Comparison of ENCODE assay signal across 20 cellular contexts in genomic region chr3:130733236-130733884, GRCh38. TPM values are rescaled to one million over a fixed set of nuclear protein-coding genes. Genes with fewer than 3 reads are reported as not detected.
DNase-seq lines count a peak whose midpoint lies in the region; ATAC-seq and TF ChIP-seq lines count a peak whose summit lies in the region.
"Had no signal": no experiment of that assay in that cellular context is flagged by ENCODE, and none has a peak within 500 bp of the region (broad histone marks: within the 10 kb centered on the region; RNA-seq: fewer than 3 reads in every experiment).

No MANE protein-coding gene starts in this region.

- TF ChIP-seq CTCF in right atrium auricular region (IDR thresholded peaks at IDR 0.05) (no peak), coronary artery (IDR thresholded peaks at IDR 0.05) (no peak), liver (IDR thresholded peaks at IDR 0.05; ENCODE audit: low read depth, low read length, missing input control) (no peak)

- no peak for TF ChIP-seq POLR2A in erythroblast (IDR thresholded peaks at IDR 0.05; ENCODE audit: low read length)

- peaks cover 24% of the 10 kb centered on the region for H3K4me1 Mint-ChIP-seq in activated T-cell treated with anti-CD3 and anti-CD28 coated beads, Interleukin-2, amount 50 U/mL, for 72 hours (ENCODE audit: low read depth)

- TF ChIP-seq RAD21 in liver (IDR thresholded peaks at IDR 0.05) = no peak

- H3K36me3 ChIP-seq in right atrium auricular region (peaks cover 7% of the 10 kb centered on the region), liver (ENCODE audit: control insufficient read depth in 4 of 4, insufficient read depth in 3 of 4, low read depth in 1 of 4, low read length in 3 of 4) (peaks cover 0 to 3% (median 1%) of the 10 kb centered on the region in 4 donors)

- WGBS in right cardiac atrium = 53% methylated on average over 8 of the region's 8 CpGs
- WGBS in liver = 35% methylated on average over 8 of the region's 8 CpGs

- H3K27ac ChIP-seq in right cardiac atrium (ENCODE audit: low read length) (no peak overlapping the region), right atrium auricular region (no peak overlapping the region), coronary artery (peak overlapping the region; percentile 4 to 13), liver (ENCODE audit: low read depth in 1 of 2, low read length in 2 of 2) (peak overlapping the region; percentile 56 to 72)

- H3K4me1 ChIP-seq in right cardiac atrium (ENCODE audit: control insufficient read depth, insufficient read depth, low read length) (no peaks in the 10 kb centered on the region), right atrium auricular region (no peaks in the 10 kb centered on the region), liver (ENCODE audit: control insufficient read depth in 4 of 4, insufficient read depth in 4 of 4, low read length in 3 of 4) (peaks cover 0 to 54% (median 44%) of the 10 kb centered on the region in 4 donors)

- no peaks in the 10 kb centered on the region for H3K9me3 Mint-ChIP-seq in activated T-cell treated with anti-CD3 and anti-CD28 coated beads, Interleukin-2, amount 50 U/mL, for 72 hours
- H3K9me3 Mint-ChIP-seq: CD4-positive, CD25-positive, alpha-beta regulatory T cell had no signal

- peak; percentile 25 to 60 for ATAC-seq in right cardiac atrium
- no peak for ATAC-seq in activated T-cell treated with anti-CD3 and anti-CD28 coated beads, Interleukin-2, amount 50 U/mL, for 72 hours (replicated peaks in 1 of 2)

- intact Hi-C loops in right cardiac atrium (cut with DNase I) = no loop called here

- H3K9me3 ChIP-seq in right cardiac atrium (ENCODE audit: control insufficient read depth, low read length) = no peaks in the 10 kb centered on the region
- H3K9me3 ChIP-seq in right atrium auricular region = no peaks in the 10 kb centered on the region
- no peaks in the 10 kb centered on the region for H3K9me3 ChIP-seq in liver (ENCODE audit: control insufficient read depth in 4 of 4, low read length in 3 of 4)
- H3K9me3 ChIP-seq: BE2C had no signal

- H3K27me3 Mint-ChIP-seq in activated T-cell treated with anti-CD3 and anti-CD28 coated beads, Interleukin-2, amount 50 U/mL, for 72 hours (ENCODE audit: low read depth) = no peaks in the 10 kb centered on the region
- H3K27me3 Mint-ChIP-seq: CD4-positive, CD25-positive, alpha-beta regulatory T cell had no signal

- no peak overlapping the region for H3K27ac Mint-ChIP-seq in activated T-cell treated with anti-CD3 and anti-CD28 coated beads, Interleukin-2, amount 50 U/mL, for 72 hours
- H3K27ac Mint-ChIP-seq: CD4-positive, CD25-positive, alpha-beta regulatory T cell had no signal

- H3K4me3 Mint-ChIP-seq in activated T-cell treated with anti-CD3 and anti-CD28 coated beads, Interleukin-2, amount 50 U/mL, for 72 hours = no peak overlapping the region
- H3K4me3 Mint-ChIP-seq: CD4-positive, CD25-positive, alpha-beta regulatory T cell had no signal

- H3K36me3 Mint-ChIP-seq in activated T-cell treated with anti-CD3 and anti-CD28 coated beads, Interleukin-2, amount 50 U/mL, for 72 hours (ENCODE audit: insufficient read depth in 2 of 2) = peaks cover 0 to 13% of the 10 kb centered on the region in 2 donors

- DNase-seq in right cardiac atrium = no peak
- DNase-seq in right atrium auricular region (ENCODE audit: low spot score) = no peak
- DNase-seq in coronary artery (ENCODE audit: low spot score) = no peak
- no peak for DNase-seq in erythroblast (lab: John Stamatoyannopoulos, UW)
- no peak for DNase-seq in foreskin melanocyte
- DNase-seq in DMS53 treated with DMSO at 0.1 percent for 48 hours (lab: John Stamatoyannopoulos, UW; ENCODE audit: unreplicated experiment) = no peak
- no peak for DNase-seq in activated T-cell treated with anti-CD3 and anti-CD28 coated beads, Interleukin-2, amount 50 U/mL, for 72 hours
- DNase-seq: BE2C; CD4-positive, CD25-positive, alpha-beta regulatory T cell; COR-L47; EL; GOT3; MM.1S; NCI-H1105 treated with DMSO at 0.1 percent for 48 hours; NCI-H1694; NCI-H510A treated with DMSO at 0.1 percent for 48 hours; NCI-H774; OCI-M1; SIG-M5 had no signal

- peak overlapping the region; percentile 5 to 16 for H3K9ac ChIP-seq in liver (ENCODE audit: low read depth in 1 of 2, low read length in 2 of 2)

- H3K4me3 ChIP-seq in right cardiac atrium (ENCODE audit: low read length) (no peak overlapping the region), right atrium auricular region (no peak overlapping the region), coronary artery (no peak overlapping the region), liver (ENCODE audit: low read depth in 1 of 3, low read length in 3 of 3) (peak overlapping the region in 2 of 3 donors; percentile 6 to 30)

- H3K27me3 ChIP-seq in right cardiac atrium (ENCODE audit: control insufficient read depth, insufficient read depth) (no peaks in the 10 kb centered on the region), right atrium auricular region (no peaks in the 10 kb centered on the region), liver (ENCODE audit: control insufficient read depth in 4 of 4, insufficient read depth in 4 of 4, low read length in 3 of 4) (no peaks in the 10 kb centered on the region)
- H3K27me3 ChIP-seq: BE2C had no signal

TF ChIP-seq in liver, 16 proteins besides CTCF, POLR2A, EP300 and RAD21:
- peak; percentile 21 for TF ChIP-seq MAX (IDR thresholded peaks at IDR 0.05)
- no peak for TF ChIP-seq EGR1 (IDR thresholded peaks at IDR 0.05; ENCODE audit: low read depth in 2 of 2)
- peak; percentile 73 for TF ChIP-seq JUND (IDR thresholded peaks at IDR 0.05)
- TF ChIP-seq SP1 (IDR thresholded peaks at IDR 0.05) = peak; percentile 78
- peak; percentile 24 for TF ChIP-seq FOXA2 (IDR thresholded peaks at IDR 0.05)
- TF ChIP-seq TAF1 (conservative IDR thresholded peaks at IDR 0.05) = no peak
- TF ChIP-seq HNF4A (conservative IDR thresholded peaks at IDR 0.05) = peak; percentile 86 to 90
- TF ChIP-seq HNF4G (IDR thresholded peaks at IDR 0.05) = peak; percentile 62
- TF ChIP-seq, protein P1, sequence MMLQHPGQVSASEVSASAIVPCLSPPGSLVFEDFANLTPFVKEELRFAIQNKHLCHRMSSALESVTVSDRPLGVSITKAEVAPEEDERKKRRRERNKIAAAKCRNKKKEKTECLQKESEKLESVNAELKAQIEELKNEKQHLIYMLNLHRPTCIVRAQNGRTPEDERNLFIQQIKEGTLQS (IDR thresholded peaks at IDR 0.05) = peak; percentile 45
- TF ChIP-seq YY1 (IDR thresholded peaks at IDR 0.05) = peak; percentile 65
- TF ChIP-seq NR2F2 (IDR thresholded peaks at IDR 0.05) = peak; percentile 90
- peak; percentile 93 for TF ChIP-seq RXRA (IDR thresholded peaks at IDR 0.05)
- TF ChIP-seq, protein P2, sequence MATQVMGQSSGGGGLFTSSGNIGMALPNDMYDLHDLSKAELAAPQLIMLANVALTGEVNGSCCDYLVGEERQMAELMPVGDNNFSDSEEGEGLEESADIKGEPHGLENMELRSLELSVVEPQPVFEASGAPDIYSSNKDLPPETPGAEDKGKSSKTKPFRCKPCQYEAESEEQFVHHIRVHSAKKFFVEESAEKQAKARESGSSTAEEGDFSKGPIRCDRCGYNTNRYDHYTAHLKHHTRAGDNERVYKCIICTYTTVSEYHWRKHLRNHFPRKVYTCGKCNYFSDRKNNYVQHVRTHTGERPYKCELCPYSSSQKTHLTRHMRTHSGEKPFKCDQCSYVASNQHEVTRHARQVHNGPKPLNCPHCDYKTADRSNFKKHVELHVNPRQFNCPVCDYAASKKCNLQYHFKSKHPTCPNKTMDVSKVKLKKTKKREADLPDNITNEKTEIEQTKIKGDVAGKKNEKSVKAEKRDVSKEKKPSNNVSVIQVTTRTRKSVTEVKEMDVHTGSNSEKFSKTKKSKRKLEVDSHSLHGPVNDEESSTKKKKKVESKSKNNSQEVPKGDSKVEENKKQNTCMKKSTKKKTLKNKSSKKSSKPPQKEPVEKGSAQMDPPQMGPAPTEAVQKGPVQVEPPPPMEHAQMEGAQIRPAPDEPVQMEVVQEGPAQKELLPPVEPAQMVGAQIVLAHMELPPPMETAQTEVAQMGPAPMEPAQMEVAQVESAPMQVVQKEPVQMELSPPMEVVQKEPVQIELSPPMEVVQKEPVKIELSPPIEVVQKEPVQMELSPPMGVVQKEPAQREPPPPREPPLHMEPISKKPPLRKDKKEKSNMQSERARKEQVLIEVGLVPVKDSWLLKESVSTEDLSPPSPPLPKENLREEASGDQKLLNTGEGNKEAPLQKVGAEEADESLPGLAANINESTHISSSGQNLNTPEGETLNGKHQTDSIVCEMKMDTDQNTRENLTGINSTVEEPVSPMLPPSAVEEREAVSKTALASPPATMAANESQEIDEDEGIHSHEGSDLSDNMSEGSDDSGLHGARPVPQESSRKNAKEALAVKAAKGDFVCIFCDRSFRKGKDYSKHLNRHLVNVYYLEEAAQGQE (IDR thresholded peaks at IDR 0.05) = peak; percentile 9
- TF ChIP-seq ZBTB33 (IDR thresholded peaks at IDR 0.05) = peak; percentile 48
- peak in 1 of 2 donors; percentile 58 for TF ChIP-seq GABPA (IDR thresholded peaks at IDR 0.05 in 1 of 2, conservative IDR thresholded peaks at IDR 0.05 in 1 of 2)
- no peak for TF ChIP-seq FOXA1 (IDR thresholded peaks at IDR 0.05)

RNA-seq across cellular contexts. Expression of gene PIK3R4, which starts 13.3 kb away (rescaled TPM):
- total RNA-seq in right cardiac atrium (10 to 100 TPM; 15.1 to 19.0 (median 16.8) TPM), right atrium auricular region (10 to 100 TPM; 24.4 to 25.9 TPM), liver (10 to 100 TPM; 24.8 to 36.6 TPM)
- polyA plus RNA-seq in right cardiac atrium (24.6 TPM), liver (10 to 100 TPM; 14.3 to 19.7 TPM)
- 10 to 100 TPM; 22.1 to 26.2 TPM for total RNA-seq in activated T-cell treated with anti-CD3 and anti-CD28 coated beads, Interleukin-2, amount 50 U/mL, for 72 hours

Comparison
In these comparisons a context has a peak if more than half of its experiments do, and no peak if none do; other contexts are left out.
1. ATAC-seq: peak in right cardiac atrium (2 of 2); none in activated T-cell treated with anti-CD3 and anti-CD28 coated beads, Interleukin-2, amount 50 U/mL, for 72 hours (0 of 2).
2. H3K27ac ChIP-seq: peak in coronary artery (2 of 2) and liver (2 of 2); none in right cardiac atrium (single experiment) and right atrium auricular region (0 of 2).
3. H3K4me3 ChIP-seq: peak in liver (2 of 3); none in right cardiac atrium (single experiment), right atrium auricular region (0 of 2) and coronary artery (single experiment).